1 cellular context compared by ENCODE assay signal in genomic region chr21:41877901-41878830, GRCh38.
TF ChIP-seq lines count a peak whose summit lies in the region.

No MANE protein-coding gene starts in this region.

TF ChIP-seq in HepG2, 621 proteins besides CTCF, POLR2A, EP300 and RAD21 (continued from another document and continues in another):
- TF ChIP-seq, protein P1, sequence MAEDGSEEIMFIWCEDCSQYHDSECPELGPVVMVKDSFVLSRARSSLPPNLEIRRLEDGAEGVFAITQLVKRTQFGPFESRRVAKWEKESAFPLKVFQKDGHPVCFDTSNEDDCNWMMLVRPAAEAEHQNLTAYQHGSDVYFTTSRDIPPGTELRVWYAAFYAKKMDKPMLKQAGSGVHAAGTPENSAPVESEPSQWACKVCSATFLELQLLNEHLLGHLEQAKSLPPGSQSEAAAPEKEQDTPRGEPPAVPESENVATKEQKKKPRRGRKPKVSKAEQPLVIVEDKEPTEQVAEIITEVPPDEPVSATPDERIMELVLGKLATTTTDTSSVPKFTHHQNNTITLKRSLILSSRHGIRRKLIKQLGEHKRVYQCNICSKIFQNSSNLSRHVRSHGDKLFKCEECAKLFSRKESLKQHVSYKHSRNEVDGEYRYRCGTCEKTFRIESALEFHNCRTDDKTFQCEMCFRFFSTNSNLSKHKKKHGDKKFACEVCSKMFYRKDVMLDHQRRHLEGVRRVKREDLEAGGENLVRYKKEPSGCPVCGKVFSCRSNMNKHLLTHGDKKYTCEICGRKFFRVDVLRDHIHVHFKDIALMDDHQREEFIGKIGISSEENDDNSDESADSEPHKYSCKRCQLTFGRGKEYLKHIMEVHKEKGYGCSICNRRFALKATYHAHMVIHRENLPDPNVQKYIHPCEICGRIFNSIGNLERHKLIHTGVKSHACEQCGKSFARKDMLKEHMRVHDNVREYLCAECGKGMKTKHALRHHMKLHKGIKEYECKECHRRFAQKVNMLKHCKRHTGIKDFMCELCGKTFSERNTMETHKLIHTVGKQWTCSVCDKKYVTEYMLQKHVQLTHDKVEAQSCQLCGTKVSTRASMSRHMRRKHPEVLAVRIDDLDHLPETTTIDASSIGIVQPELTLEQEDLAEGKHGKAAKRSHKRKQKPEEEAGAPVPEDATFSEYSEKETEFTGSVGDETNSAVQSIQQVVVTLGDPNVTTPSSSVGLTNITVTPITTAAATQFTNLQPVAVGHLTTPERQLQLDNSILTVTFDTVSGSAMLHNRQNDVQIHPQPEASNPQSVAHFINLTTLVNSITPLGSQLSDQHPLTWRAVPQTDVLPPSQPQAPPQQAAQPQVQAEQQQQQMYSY (CRISPR knock-in tag; IDR thresholded peaks at IDR 0.05): peak; percentile 76; the same call in 1 of the 2 replicates
- TF ChIP-seq BORCS8-MEF2B (CRISPR knock-in tag; IDR thresholded peaks at IDR 0.05): no peak
- TF ChIP-seq, protein P2, sequence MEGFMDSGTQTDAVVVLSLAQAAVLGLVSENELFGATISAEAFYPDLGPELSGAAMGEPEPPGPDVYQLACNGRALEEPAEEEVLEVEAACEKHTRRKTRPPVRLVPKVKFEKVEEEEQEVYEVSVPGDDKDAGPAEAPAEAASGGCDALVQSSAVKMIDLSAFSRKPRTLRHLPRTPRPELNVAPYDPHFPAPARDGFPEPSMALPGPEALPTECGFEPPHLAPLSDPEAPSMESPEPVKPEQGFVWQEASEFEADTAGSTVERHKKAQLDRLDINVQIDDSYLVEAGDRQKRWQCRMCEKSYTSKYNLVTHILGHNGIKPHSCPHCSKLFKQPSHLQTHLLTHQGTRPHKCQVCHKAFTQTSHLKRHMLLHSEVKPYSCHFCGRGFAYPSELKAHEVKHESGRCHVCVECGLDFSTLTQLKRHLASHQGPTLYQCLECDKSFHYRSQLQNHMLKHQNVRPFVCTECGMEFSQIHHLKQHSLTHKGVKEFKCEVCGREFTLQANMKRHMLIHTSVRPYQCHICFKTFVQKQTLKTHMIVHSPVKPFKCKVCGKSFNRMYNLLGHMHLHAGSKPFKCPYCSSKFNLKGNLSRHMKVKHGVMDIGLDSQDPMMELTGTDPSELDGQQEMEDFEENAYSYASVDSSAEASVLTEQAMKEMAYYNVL (CRISPR knock-in tag; IDR thresholded peaks at IDR 0.05; ENCODE audit: borderline replicate concordance): no peak
- TF ChIP-seq ZNF274 (CRISPR knock-in tag; IDR thresholded peaks at IDR 0.05): no peak
- TF ChIP-seq, protein P3, sequence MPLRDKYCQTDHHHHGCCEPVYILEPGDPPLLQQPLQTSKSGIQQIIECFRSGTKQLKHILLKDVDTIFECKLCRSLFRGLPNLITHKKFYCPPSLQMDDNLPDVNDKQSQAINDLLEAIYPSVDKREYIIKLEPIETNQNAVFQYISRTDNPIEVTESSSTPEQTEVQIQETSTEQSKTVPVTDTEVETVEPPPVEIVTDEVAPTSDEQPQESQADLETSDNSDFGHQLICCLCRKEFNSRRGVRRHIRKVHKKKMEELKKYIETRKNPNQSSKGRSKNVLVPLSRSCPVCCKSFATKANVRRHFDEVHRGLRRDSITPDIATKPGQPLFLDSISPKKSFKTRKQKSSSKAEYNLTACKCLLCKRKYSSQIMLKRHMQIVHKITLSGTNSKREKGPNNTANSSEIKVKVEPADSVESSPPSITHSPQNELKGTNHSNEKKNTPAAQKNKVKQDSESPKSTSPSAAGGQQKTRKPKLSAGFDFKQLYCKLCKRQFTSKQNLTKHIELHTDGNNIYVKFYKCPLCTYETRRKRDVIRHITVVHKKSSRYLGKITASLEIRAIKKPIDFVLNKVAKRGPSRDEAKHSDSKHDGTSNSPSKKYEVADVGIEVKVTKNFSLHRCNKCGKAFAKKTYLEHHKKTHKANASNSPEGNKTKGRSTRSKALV (CRISPR knock-in tag; IDR thresholded peaks at IDR 0.05): no peak
- no peak for TF ChIP-seq MBD4 (IDR thresholded peaks at IDR 0.05; ENCODE audit: borderline replicate concordance, low read length)
- TF ChIP-seq HOXD1 (CRISPR knock-in tag; IDR thresholded peaks at IDR 0.05): no peak
- no peak for TF ChIP-seq ETS1 (CRISPR knock-in tag; IDR thresholded peaks at IDR 0.05)
- TF ChIP-seq FOSL1 (CRISPR knock-in tag; IDR thresholded peaks at IDR 0.05; ENCODE audit: borderline replicate concordance): no peak
- peak; percentile 53; the same call in 1 of the 2 replicates for TF ChIP-seq MYC (CRISPR knock-in tag; IDR thresholded peaks at IDR 0.05; ENCODE audit: borderline replicate concordance)
- TF ChIP-seq, protein P4, sequence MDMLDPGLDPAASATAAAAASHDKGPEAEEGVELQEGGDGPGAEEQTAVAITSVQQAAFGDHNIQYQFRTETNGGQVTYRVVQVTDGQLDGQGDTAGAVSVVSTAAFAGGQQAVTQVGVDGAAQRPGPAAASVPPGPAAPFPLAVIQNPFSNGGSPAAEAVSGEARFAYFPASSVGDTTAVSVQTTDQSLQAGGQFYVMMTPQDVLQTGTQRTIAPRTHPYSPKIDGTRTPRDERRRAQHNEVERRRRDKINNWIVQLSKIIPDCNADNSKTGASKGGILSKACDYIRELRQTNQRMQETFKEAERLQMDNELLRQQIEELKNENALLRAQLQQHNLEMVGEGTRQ (IDR thresholded peaks at IDR 0.05; ENCODE audit: low read depth, low read length): no peak
- TF ChIP-seq, protein P4 (CRISPR knock-in tag; IDR thresholded peaks at IDR 0.05; ENCODE audit: borderline replicate concordance): no peak
- no peak for TF ChIP-seq RFX1 (IDR thresholded peaks at IDR 0.05)
- no peak for TF ChIP-seq SP1 (IDR thresholded peaks at IDR 0.05)
- no peak for TF ChIP-seq SP1 (CRISPR knock-in tag; IDR thresholded peaks at IDR 0.05)
- TF ChIP-seq KDM6A (CRISPR knock-in tag; IDR thresholded peaks at IDR 0.05; ENCODE audit: low read depth): no peak
- TF ChIP-seq ZNF30 (CRISPR knock-in tag; IDR thresholded peaks at IDR 0.05): no peak
- TF ChIP-seq ZFY (CRISPR knock-in tag; IDR thresholded peaks at IDR 0.05): peak; percentile 21; the same call in 1 of the 2 replicates
- TF ChIP-seq NR2F1 (CRISPR knock-in tag; IDR thresholded peaks at IDR 0.05): no peak
- TF ChIP-seq, protein P5, sequence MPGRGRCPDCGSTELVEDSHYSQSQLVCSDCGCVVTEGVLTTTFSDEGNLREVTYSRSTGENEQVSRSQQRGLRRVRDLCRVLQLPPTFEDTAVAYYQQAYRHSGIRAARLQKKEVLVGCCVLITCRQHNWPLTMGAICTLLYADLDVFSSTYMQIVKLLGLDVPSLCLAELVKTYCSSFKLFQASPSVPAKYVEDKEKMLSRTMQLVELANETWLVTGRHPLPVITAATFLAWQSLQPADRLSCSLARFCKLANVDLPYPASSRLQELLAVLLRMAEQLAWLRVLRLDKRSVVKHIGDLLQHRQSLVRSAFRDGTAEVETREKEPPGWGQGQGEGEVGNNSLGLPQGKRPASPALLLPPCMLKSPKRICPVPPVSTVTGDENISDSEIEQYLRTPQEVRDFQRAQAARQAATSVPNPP (CRISPR knock-in tag; IDR thresholded peaks at IDR 0.05): no peak
- no peak for TF ChIP-seq NCOA2 (CRISPR knock-in tag; IDR thresholded peaks at IDR 0.05)
- TF ChIP-seq, protein P6, sequence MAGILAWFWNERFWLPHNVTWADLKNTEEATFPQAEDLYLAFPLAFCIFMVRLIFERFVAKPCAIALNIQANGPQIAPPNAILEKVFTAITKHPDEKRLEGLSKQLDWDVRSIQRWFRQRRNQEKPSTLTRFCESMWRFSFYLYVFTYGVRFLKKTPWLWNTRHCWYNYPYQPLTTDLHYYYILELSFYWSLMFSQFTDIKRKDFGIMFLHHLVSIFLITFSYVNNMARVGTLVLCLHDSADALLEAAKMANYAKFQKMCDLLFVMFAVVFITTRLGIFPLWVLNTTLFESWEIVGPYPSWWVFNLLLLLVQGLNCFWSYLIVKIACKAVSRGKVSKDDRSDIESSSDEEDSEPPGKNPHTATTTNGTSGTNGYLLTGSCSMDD (CRISPR knock-in tag; IDR thresholded peaks at IDR 0.05): no peak
- TF ChIP-seq ZNF773 (CRISPR knock-in tag; IDR thresholded peaks at IDR 0.05; ENCODE audit: borderline replicate concordance): no peak
- no peak for TF ChIP-seq PHF20 (CRISPR knock-in tag; IDR thresholded peaks at IDR 0.05)
- no peak for TF ChIP-seq THYN1 (CRISPR knock-in tag; IDR thresholded peaks at IDR 0.05; ENCODE audit: borderline replicate concordance, low read depth)
- no peak for TF ChIP-seq RFX5 (IDR thresholded peaks at IDR 0.05; ENCODE audit: low read depth, low read length)
- no peak for TF ChIP-seq ZNF775 (CRISPR knock-in tag; IDR thresholded peaks at IDR 0.05; ENCODE audit: borderline replicate concordance)
- no peak for TF ChIP-seq MAF1 (CRISPR knock-in tag; IDR thresholded peaks at IDR 0.05; ENCODE audit: borderline replicate concordance)
- TF ChIP-seq KDM5B (CRISPR knock-in tag; IDR thresholded peaks at IDR 0.05; ENCODE audit: borderline replicate concordance): no peak
- peak; percentile 66; the same call in 1 of the 2 replicates for TF ChIP-seq ZNF430 (CRISPR knock-in tag; IDR thresholded peaks at IDR 0.05)
- TF ChIP-seq, protein P7, sequence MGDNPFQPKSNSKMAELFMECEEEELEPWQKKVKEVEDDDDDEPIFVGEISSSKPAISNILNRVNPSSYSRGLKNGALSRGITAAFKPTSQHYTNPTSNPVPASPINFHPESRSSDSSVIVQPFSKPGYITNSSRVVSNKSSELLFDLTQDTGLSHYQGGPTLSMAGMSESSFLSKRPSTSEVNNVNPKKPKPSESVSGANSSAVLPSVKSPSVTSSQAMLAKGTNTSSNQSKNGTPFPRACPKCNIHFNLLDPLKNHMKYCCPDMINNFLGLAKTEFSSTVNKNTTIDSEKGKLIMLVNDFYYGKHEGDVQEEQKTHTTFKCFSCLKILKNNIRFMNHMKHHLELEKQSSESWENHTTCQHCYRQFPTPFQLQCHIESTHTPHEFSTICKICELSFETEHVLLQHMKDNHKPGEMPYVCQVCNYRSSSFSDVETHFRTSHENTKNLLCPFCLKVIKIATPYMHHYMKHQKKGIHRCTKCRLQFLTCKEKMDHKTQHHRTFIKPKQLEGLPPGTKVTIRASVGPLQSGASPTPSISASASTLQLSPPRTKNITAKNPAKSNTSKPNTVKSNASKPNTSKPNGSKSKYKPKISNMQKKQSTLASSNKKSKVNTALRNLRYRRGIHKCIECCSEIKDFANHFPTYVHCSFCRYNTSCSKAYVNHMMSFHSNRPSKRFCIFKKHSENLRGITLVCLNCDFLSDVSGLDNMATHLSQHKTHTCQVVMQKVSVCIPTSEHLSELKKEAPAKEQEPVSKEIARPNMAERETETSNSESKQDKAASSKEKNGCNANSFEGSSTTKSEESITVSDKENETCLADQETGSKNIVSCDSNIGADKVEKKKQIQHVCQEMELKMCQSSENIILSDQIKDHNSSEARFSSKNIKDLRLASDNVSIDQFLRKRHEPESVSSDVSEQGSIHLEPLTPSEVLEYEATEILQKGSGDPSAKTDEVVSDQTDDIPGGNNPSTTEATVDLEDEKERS (CRISPR knock-in tag; IDR thresholded peaks at IDR 0.05): no peak
- no peak for TF ChIP-seq RFXANK (CRISPR knock-in tag; IDR thresholded peaks at IDR 0.05)
- 0 out of 2 replicates have a peak, but pooled peaks have one; percentile 23 for TF ChIP-seq ERF (CRISPR knock-in tag; IDR thresholded peaks at IDR 0.05)
- no peak for TF ChIP-seq ZNF3 (CRISPR knock-in tag; IDR thresholded peaks at IDR 0.05)
- TF ChIP-seq, protein P8, sequence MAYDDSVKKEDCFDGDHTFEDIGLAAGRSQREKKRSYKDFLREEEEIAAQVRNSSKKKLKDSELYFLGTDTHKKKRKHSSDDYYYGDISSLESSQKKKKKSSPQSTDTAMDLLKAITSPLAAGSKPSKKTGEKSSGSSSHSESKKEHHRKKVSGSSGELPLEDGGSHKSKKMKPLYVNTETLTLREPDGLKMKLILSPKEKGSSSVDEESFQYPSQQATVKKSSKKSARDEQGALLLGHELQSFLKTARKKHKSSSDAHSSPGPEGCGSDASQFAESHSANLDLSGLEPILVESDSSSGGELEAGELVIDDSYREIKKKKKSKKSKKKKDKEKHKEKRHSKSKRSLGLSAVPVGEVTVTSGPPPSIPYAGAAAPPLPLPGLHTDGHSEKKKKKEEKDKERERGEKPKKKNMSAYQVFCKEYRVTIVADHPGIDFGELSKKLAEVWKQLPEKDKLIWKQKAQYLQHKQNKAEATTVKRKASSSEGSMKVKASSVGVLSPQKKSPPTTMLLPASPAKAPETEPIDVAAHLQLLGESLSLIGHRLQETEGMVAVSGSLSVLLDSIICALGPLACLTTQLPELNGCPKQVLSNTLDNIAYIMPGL (CRISPR knock-in tag; IDR thresholded peaks at IDR 0.05; ENCODE audit: borderline replicate concordance in 1 of 2, low read depth in 1 of 2): 0 out of 4 replicates have a peak, but pooled peaks have one; percentile 15 to 24
- TF ChIP-seq ZNF850 (CRISPR knock-in tag; conservative IDR thresholded peaks at IDR 0.05): no peak
